Comparison of ENCODE assay signal across 8 cellular contexts in genomic region chr20:45374101-45374467, GRCh38. TPM values are rescaled to one million over a fixed set of nuclear protein-coding genes. Genes with fewer than 3 reads are reported as not detected.
DNase-seq lines count a peak whose midpoint lies in the region; ATAC-seq and TF ChIP-seq lines count a peak whose summit lies in the region.

No MANE protein-coding gene starts in this region.

- H3K36me3 ChIP-seq in cardiac muscle cell (no peaks in the 10 kb centered on the region), mucosa of rectum (ENCODE audit: control insufficient read depth in 2 of 2, insufficient read depth in 2 of 2, low read length in 2 of 2) (no peaks in the 10 kb centered on the region), upper lobe of left lung (no peaks in the 10 kb centered on the region), WERI-Rb-1 (peaks cover 10% of the 10 kb centered on the region)

- H3K9ac ChIP-seq in mucosa of rectum (ENCODE audit: low read depth in 1 of 2, low read length in 2 of 2) = peak overlapping the region in 1 of 2 donors; percentile 65

- H3K9me3 ChIP-seq in cardiac muscle cell (ENCODE audit: low read depth) = no peaks in the 10 kb centered on the region
- no peaks in the 10 kb centered on the region for H3K9me3 ChIP-seq in mucosa of rectum (ENCODE audit: control insufficient read depth in 2 of 2, low read length in 2 of 2)
- H3K9me3 ChIP-seq in upper lobe of left lung = no peaks in the 10 kb centered on the region
- no peaks in the 10 kb centered on the region for H3K9me3 ChIP-seq in WERI-Rb-1 (ENCODE audit: severe bottlenecking)

- H3K27me3 ChIP-seq in cardiac muscle cell (no peaks in the 10 kb centered on the region), mucosa of rectum (ENCODE audit: control insufficient read depth in 2 of 2, insufficient read depth in 2 of 2, low read length in 2 of 2) (no peaks in the 10 kb centered on the region), upper lobe of left lung (no peaks in the 10 kb centered on the region), WERI-Rb-1 (ENCODE audit: insufficient read depth, low read depth, severe bottlenecking) (no peaks in the 10 kb centered on the region)

- H3K4me1 ChIP-seq in cardiac muscle cell (ENCODE audit: low read depth) (no peaks in the 10 kb centered on the region), mucosa of rectum (ENCODE audit: control insufficient read depth in 2 of 2, insufficient read depth in 2 of 2, low read length in 2 of 2) (peaks cover 4 to 12% of the 10 kb centered on the region in 2 donors), upper lobe of left lung (peaks cover 12 to 25% (median 20%) of the 10 kb centered on the region in 4 donors)

- no peak for ATAC-seq in Right ventricle myocardium superior (ENCODE audit: poor library complexity)
- no peak for ATAC-seq in upper lobe of left lung (ENCODE audit: low FRiP score in 2 of 2)

- TF ChIP-seq EP300 in upper lobe of left lung (IDR thresholded peaks at IDR 0.05) = no peak

- H3K4me3 ChIP-seq in cardiac muscle cell (peak overlapping the region; percentile 23), astrocyte of the spinal cord (ENCODE audit: low read depth, low read length) (peak overlapping the region; percentile 44), mucosa of rectum (ENCODE audit: low read length in 2 of 2) (peak overlapping the region; percentile 66 to 89), upper lobe of left lung (peak overlapping the region in 3 of 4 donors; percentile 45 to 55 (median 48)), WERI-Rb-1 (ENCODE audit: low read depth, low read length) (no peak overlapping the region)

- WGBS in upper lobe of left lung, 2 donors = 56 to 59% methylated on average over 9 of the region's 9 CpGs

- in situ Hi-C loops in astrocyte of the spinal cord (cut with HindIII; ENCODE audit: low sequenced_read_pairs) = no loop called here

- TF ChIP-seq POLR2A in upper lobe of left lung (IDR thresholded peaks at IDR 0.05) = no peak

- TF ChIP-seq CTCF in cardiac muscle cell (IDR thresholded peaks at IDR 0.05; ENCODE audit: low read depth, low read length) = no peak
- TF ChIP-seq CTCF in astrocyte of the spinal cord (IDR thresholded peaks at IDR 0.05; ENCODE audit: low read depth, low read length) = no peak
- no peak for TF ChIP-seq CTCF in upper lobe of left lung (IDR thresholded peaks at IDR 0.05)
- no peak for TF ChIP-seq CTCF in WERI-Rb-1 (IDR thresholded peaks at IDR 0.05; ENCODE audit: low read depth, low read length)

- intact Hi-C loops in Right ventricle myocardium superior (cut with DNase I) = loop anchor here (2.0 to 5.0 kb wide), 2 partner anchors 47 to 63 kb away; no protein-coding TSS in a partner anchor

- DNase-seq in cardiac muscle cell (ENCODE audit: low read depth in 1 of 2, low spot score in 1 of 2) (no peak), Right ventricle myocardium superior (no peak), astrocyte of the spinal cord (ENCODE audit: low read depth, low spot score) (no peak), upper lobe of left lung (no peak), T-helper 9 cell (no peak), WERI-Rb-1 (no peak), DMS 273 treated with DMSO at 0.1 percent for 48 hours (lab: John Stamatoyannopoulos, UW) (no peak)

- H3K27ac ChIP-seq in cardiac muscle cell = no peak overlapping the region
- H3K27ac ChIP-seq in mucosa of rectum (ENCODE audit: low read depth in 2 of 2, low read length in 2 of 2) = peak overlapping the region; percentile 74 to 76
- H3K27ac ChIP-seq in upper lobe of left lung = peak overlapping the region in 2 of 4 donors; percentile 69 to 75
- H3K27ac ChIP-seq in WERI-Rb-1 = no peak overlapping the region

RNA-seq across cellular contexts. Expression of gene TP53TG5, which starts 4.0 kb away (rescaled TPM):
- total RNA-seq in cardiac muscle cell (0.32 and 0.39 TPM in 2 replicates), Right ventricle myocardium superior (1.2 TPM), upper lobe of left lung (not detected)
- 3.5 and 3.8 TPM in 2 replicates for polyA plus RNA-seq in cardiac muscle cell

RNA-seq across cellular contexts. Expression of gene SYS1, which starts 11.1 kb away (rescaled TPM):
- total RNA-seq in cardiac muscle cell (24.5 and 28.0 TPM in 2 replicates), Right ventricle myocardium superior (25.3 TPM), upper lobe of left lung (10 to 100 TPM; 31.0 to 61.4 (median 50.7) TPM)
- polyA plus RNA-seq in cardiac muscle cell = 16.9 and 20.0 TPM in 2 replicates

RNA-seq across cellular contexts. Expression of gene SDC4, which starts 25.9 kb away (rescaled TPM):
- total RNA-seq in cardiac muscle cell = 36.0 and 55.7 TPM in 2 replicates
- polyA plus RNA-seq in cardiac muscle cell = 35.4 and 74.4 TPM in 2 replicates
- 80.7 TPM for total RNA-seq in Right ventricle myocardium superior
- total RNA-seq in upper lobe of left lung = 100 to 1,000 TPM; 178 to 568 (median 291) TPM

RNA-seq across cellular contexts. Expression of gene DBNDD2, which starts 34.0 kb away (rescaled TPM):
- total RNA-seq in cardiac muscle cell (51.2 and 62.9 TPM in 2 replicates), Right ventricle myocardium superior (350 TPM), upper lobe of left lung (10 to 100 TPM; 30.4 to 75.4 (median 52.8) TPM)
- polyA plus RNA-seq in cardiac muscle cell = 85.4 and 89.3 TPM in 2 replicates

RNA-seq across cellular contexts. Expression of gene PIGT, which starts 41.9 kb away (rescaled TPM):
- total RNA-seq in cardiac muscle cell (84.6 and 87.4 TPM in 2 replicates), Right ventricle myocardium superior (113 TPM), upper lobe of left lung (10 to 100 TPM; 49.9 to 86.3 (median 63.0) TPM)
- polyA plus RNA-seq in cardiac muscle cell = 150 and 156 TPM in 2 replicates

Comparison
In these comparisons a context has a peak if more than half of its experiments do, and no peak if none do; other contexts are left out.
1. H3K27ac ChIP-seq: peak in mucosa of rectum (2 of 2); none in cardiac muscle cell (single experiment) and WERI-Rb-1 (single experiment).